In genomic region chr22:35752172-35752832, GRCh38 we compare ENCODE assay signal across 18 cellular contexts. TPM values are rescaled to one million over a fixed set of nuclear protein-coding genes. Genes with fewer than 3 reads are reported as not detected.
DNase-seq lines count a peak whose midpoint lies in the region; ATAC-seq, FAIRE-seq and TF ChIP-seq lines count a peak whose summit lies in the region.
"Had no signal": no experiment of that assay in that cellular context is flagged by ENCODE, and none has a peak within 500 bp of the region (broad histone marks: within the 10 kb centered on the region; RNA-seq: fewer than 3 reads in every experiment).

No MANE protein-coding gene starts in this region.

- no peaks in the 10 kb centered on the region for H3K9me1 ChIP-seq in endothelial cell of umbilical vein (replicated peaks; ENCODE audit: control insufficient read depth, extremely low read depth, insufficient read depth, low read length)

- peak; percentile 10 for DNase-seq in SKM-1 treated with dmso at 0.1 percent for 144 hours (lab: John Stamatoyannopoulos, UW; ENCODE audit: unreplicated experiment)
- no peak for DNase-seq in SKM-1 (lab: John Stamatoyannopoulos, UW; ENCODE audit: unreplicated experiment)
- DNase-seq in NOMO-1 treated with dmso at 0.1 percent for 144 hours (lab: John Stamatoyannopoulos, UW; ENCODE audit: unreplicated experiment) = peak; percentile 13
- DNase-seq in endothelial cell of umbilical vein (ENCODE audit: low read depth, low spot score) = peak; percentile 48
- no peak for DNase-seq in iPS-NIHi7 (ENCODE audit: extremely low spot score)
- DNase-seq: activated gamma-delta T cell, glutamatergic neuron, KG1, T-helper 9 cell had no signal

- no peak for FAIRE-seq in endothelial cell of umbilical vein (lab: Jason Lieb, UNC)
- FAIRE-seq: A549, endometrium had no signal

- H3K4me1 ChIP-seq in endothelial cell of umbilical vein (ENCODE audit: control insufficient read depth, extremely low read depth, insufficient read depth, low read length) (no peaks in the 10 kb centered on the region), subcutaneous abdominal adipose tissue (ENCODE audit: control insufficient read depth in 5 of 5, insufficient read depth in 5 of 5, low read length in 5 of 5) (peaks cover 0 to 23% (median 15%) of the 10 kb centered on the region in 5 donors)
- H3K4me1 ChIP-seq: A549, breast epithelium had no signal

- no peak overlapping the region for H3K4me2 ChIP-seq in endothelial cell of umbilical vein (ENCODE audit: insufficient read depth, low read length)
- H3K4me2 ChIP-seq: A549, smooth muscle cell had no signal

- CTCF ChIA-PET in endothelial cell of umbilical vein (lab: Charles Lee) = interaction anchor here (0.7 to 1.6 kb wide), 3 partner anchors 68 to 372 kb away, joined by 3 to 6 read pairs (median 4); no protein-coding TSS in a partner anchor

- H4K20me1 ChIP-seq in endothelial cell of umbilical vein (replicated peaks; ENCODE audit: control insufficient read depth, extremely low read depth, insufficient read depth, low read length) = no peaks in the 10 kb centered on the region

- H2AFZ ChIP-seq in endothelial cell of umbilical vein (ENCODE audit: low read depth, low read length) = no peak overlapping the region

- H3K27me3 ChIP-seq in endothelial cell of umbilical vein (ENCODE audit: control insufficient read depth in 2 of 2, insufficient read depth in 2 of 2, low read length in 2 of 2) (no peaks in the 10 kb centered on the region), subcutaneous abdominal adipose tissue (ENCODE audit: control insufficient read depth in 5 of 5, insufficient read depth in 4 of 5, low read length in 5 of 5) (no peaks in the 10 kb centered on the region)
- H3K27me3 ChIP-seq: breast epithelium had no signal

- TF ChIP-seq CTCF in endothelial cell of umbilical vein (IDR thresholded peaks at IDR 0.05; ENCODE audit: extremely low read depth in 1 of 2, insufficient read depth in 1 of 2, low read depth in 1 of 2, low read length in 2 of 2) = no peak

- H3K36me3 ChIP-seq in endothelial cell of umbilical vein (ENCODE audit: control insufficient read depth in 2 of 2, extremely low read depth in 1 of 2, insufficient read depth in 2 of 2, low read length in 2 of 2) (peaks cover 3 to 4% of the 10 kb centered on the region in 2 experiments), subcutaneous abdominal adipose tissue (ENCODE audit: control insufficient read depth in 5 of 5, insufficient read depth in 5 of 5, low read length in 5 of 5) (peaks cover 0 to 6% (median 0%) of the 10 kb centered on the region in 5 donors)
- H3K36me3 ChIP-seq: breast epithelium had no signal

- dilution Hi-C loops in endothelial cell of umbilical vein (cut with MboI; ENCODE audit: extremely low pct_ligation_motif_present, low sequenced_read_pairs) = loop anchor here (10.0 kb wide), 1 partner anchor 282 kb away; no protein-coding TSS in a partner anchor

- intact Hi-C loops in endothelial cell of umbilical vein (cut with micrococcal nuclease) = loop anchor here (10.0 kb wide), 1 partner anchor 372 kb away; no protein-coding TSS in a partner anchor

- H3K4me3 ChIP-seq in endothelial cell of umbilical vein (replicated peaks in 1 of 3; ENCODE audit: insufficient read depth in 1 of 3, low read depth in 1 of 3, low read length in 3 of 3) (no peak overlapping the region), subcutaneous abdominal adipose tissue (ENCODE audit: low read depth in 1 of 5, low read length in 5 of 5) (no peak overlapping the region)
- H3K4me3 ChIP-seq: A549, breast epithelium, smooth muscle cell, thoracic aorta had no signal

- H3K9me3 ChIP-seq in endothelial cell of umbilical vein (replicated peaks; ENCODE audit: control insufficient read depth, insufficient read depth, low read length) (no peaks in the 10 kb centered on the region), subcutaneous abdominal adipose tissue (ENCODE audit: control insufficient read depth in 5 of 5, low read length in 5 of 5) (no peaks in the 10 kb centered on the region)
- H3K9me3 ChIP-seq: A549, breast epithelium, thoracic aorta had no signal

- BruUV-seq in endothelial cell of umbilical vein (replicated peaks; lab: Mats Ljungman, UMichigan) = no TSS peak

- ATAC-seq in HG02970 (IDR thresholded peaks at IDR 0.05; ENCODE audit: low FRiP score, unreplicated experiment) (no peak), GM18505 (IDR thresholded peaks at IDR 0.05; ENCODE audit: unreplicated experiment) (no peak)
- ATAC-seq: A549, Panc1 had no signal

- no peaks in the 10 kb centered on the region for H3K79me2 ChIP-seq in endothelial cell of umbilical vein (ENCODE audit: control insufficient read depth, insufficient read depth, low read length)

- POLR2A ChIA-PET in endothelial cell of umbilical vein (lab: Charles Lee) = no interaction called here

- TF ChIP-seq POLR2A in endothelial cell of umbilical vein (IDR thresholded peaks at IDR 0.05; ENCODE audit: low read depth, low read length) = no peak
- TF ChIP-seq POLR2A in GM18505 (IDR thresholded peaks at IDR 0.05; ENCODE audit: borderline replicate concordance, extremely low read depth, insufficient read depth, insufficient read length) = no peak

- H3K9ac ChIP-seq in endothelial cell of umbilical vein (replicated peaks; ENCODE audit: extremely low read depth, insufficient read depth, low read length) (no peak overlapping the region), subcutaneous abdominal adipose tissue (ENCODE audit: low read length in 5 of 5) (peak overlapping the region in 4 of 5 donors; percentile 6 to 43 (median 28))

- H3K27ac ChIP-seq in endothelial cell of umbilical vein (ENCODE audit: insufficient read depth, low read depth, low read length) = no peak overlapping the region
- no peak overlapping the region for H3K27ac ChIP-seq in subcutaneous abdominal adipose tissue (ENCODE audit: low read depth, low read length)
- H3K27ac ChIP-seq: A549, breast epithelium, thoracic aorta had no signal

TF ChIP-seq in endothelial cell of umbilical vein, 7 proteins besides CTCF, POLR2A, EP300 and RAD21:
- TF ChIP-seq POLR2AphosphoS5 (IDR thresholded peaks at IDR 0.05; ENCODE audit: insufficient read depth, low read depth, low read length) (no peak), GATA2 (IDR thresholded peaks at IDR 0.05; ENCODE audit: insufficient read depth, insufficient read length, low read depth, low read length) (no peak), MYC (IDR thresholded peaks at IDR 0.05; ENCODE audit: low read depth, low read length) (no peak), JUN (IDR thresholded peaks at IDR 0.05; ENCODE audit: borderline replicate concordance, insufficient read depth, insufficient read length, low read depth) (no peak), EZH2 (IDR thresholded peaks at IDR 0.05; ENCODE audit: borderline replicate concordance, low read depth, low read length, severe bottlenecking) (no peak), FOS (IDR thresholded peaks at IDR 0.05; ENCODE audit: borderline replicate concordance, insufficient read depth, low read length) (no peak), MAX (IDR thresholded peaks at IDR 0.05; ENCODE audit: insufficient read depth, insufficient read length) (no peak)
TF ChIP-seq in endothelial cell of umbilical vein: peak in this region for 0.

RNA-seq across cellular contexts. Expression of gene APOL5, which starts 34.6 kb away (rescaled TPM):
- not detected in 2 replicates for total RNA-seq in endothelial cell of umbilical vein
- polyA plus RNA-seq in endothelial cell of umbilical vein = not detected in 2 replicates
- polyA plus RNA-seq in endothelial cell of umbilical vein (2011; cell fraction: cytosol; rRNA removed) = not detected in 2 replicates
- polyA plus RNA-seq in endothelial cell of umbilical vein (2011; cell fraction: nucleus; rRNA removed) = not detected in 2 replicates
- not detected in 2 replicates for polyA plus RNA-seq in endothelial cell of umbilical vein (2012)
- polyA minus RNA-seq in endothelial cell of umbilical vein = not detected in 2 replicates
- not detected for polyA minus RNA-seq in endothelial cell of umbilical vein (2011; cell fraction: cytosol; rRNA and poly(A)+ RNA removed)
- polyA minus RNA-seq in endothelial cell of umbilical vein (2011; cell fraction: nucleus; rRNA and poly(A)+ RNA removed) = not detected in 2 replicates
- total RNA-seq: breast epithelium, smooth muscle cell, thoracic aorta had no signal
- polyA plus RNA-seq: A549, smooth muscle cell had no signal

Comparison
In these comparisons a context has a peak if more than half of its experiments do, and no peak if none do; other contexts are left out.
1. DNase-seq: peak in SKM-1 treated with dmso at 0.1 percent for 144 hours (single experiment), NOMO-1 treated with dmso at 0.1 percent for 144 hours (single experiment) and endothelial cell of umbilical vein (single experiment); none in SKM-1 (single experiment) and iPS-NIHi7 (single experiment).